Comparison of ENCODE assay signal across 18 cellular contexts in the genomic region with DNA sequence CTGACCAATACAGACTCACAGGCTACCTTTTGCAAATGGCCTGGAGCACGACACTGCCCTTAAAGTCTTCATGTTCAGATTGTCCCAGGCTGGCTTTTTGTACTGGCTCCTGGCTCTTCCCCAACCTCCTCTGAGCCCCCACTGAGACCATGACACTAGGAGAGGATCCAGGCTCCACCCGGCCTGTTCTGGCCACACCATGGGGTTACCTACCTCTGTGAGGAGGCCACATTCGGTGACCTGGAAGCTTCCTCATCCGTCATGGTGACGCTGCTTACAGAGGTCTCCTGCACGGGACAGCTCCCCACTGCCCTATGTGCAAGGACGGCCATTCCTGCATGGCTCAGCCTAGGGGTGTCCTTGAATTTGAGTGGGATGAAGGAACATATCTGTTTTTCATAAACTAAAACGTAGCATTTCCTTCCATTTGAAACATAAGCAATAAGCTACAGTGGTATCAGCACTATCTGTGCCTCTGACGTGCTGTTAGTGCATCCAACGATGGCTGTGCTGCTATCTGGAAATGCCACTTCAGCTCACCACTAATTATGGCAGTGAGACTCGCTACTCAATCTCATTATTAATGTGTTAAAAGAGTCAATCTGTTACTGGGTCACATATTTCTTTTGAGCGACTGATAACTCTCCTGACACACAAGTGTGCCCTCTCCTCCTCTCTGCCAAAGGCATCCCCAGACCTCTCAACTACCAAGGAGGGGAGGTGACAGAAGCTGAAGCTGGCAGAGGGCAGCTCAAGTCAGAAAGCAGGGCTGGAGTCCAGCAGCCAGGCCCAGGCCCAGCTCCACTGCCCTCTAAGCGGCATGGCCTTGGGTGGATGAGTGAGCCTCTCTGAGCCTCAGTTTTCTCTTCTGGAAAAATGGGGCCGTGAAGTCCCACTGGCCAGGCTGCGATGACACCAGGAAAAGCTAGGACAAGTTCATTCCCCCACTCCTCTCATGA. TPM values are rescaled to one million over a fixed set of nuclear protein-coding genes. Genes with fewer than 3 reads are reported as not detected.
DNase-seq lines count a peak whose midpoint lies in the region; ATAC-seq, FAIRE-seq and TF ChIP-seq lines count a peak whose summit lies in the region.
"Had no signal": no experiment of that assay in that cellular context is flagged by ENCODE, and none has a peak within 500 bp of the region (broad histone marks: within the 10 kb centered on the region; RNA-seq: fewer than 3 reads in every experiment).

No MANE protein-coding gene starts in this region.

- H3K27me3 ChIP-seq in CD8-positive, alpha-beta memory T cell (ENCODE audit: insufficient read depth, low read length, poor library complexity, severe bottlenecking): no peaks in the 10 kb centered on the region
- no peaks in the 10 kb centered on the region for H3K27me3 ChIP-seq in skeletal muscle tissue (ENCODE audit: control insufficient read depth in 3 of 3, insufficient read depth in 3 of 3, low read length in 3 of 3)
- no peaks in the 10 kb centered on the region for H3K27me3 ChIP-seq in left lung
- H3K27me3 ChIP-seq: neural progenitor cell had no signal

- ATAC-seq in T-cell (replicated peaks in 1 of 4) (no peak), left cardiac atrium (peak; percentile 47 to 70), left lung (no peak)
- ATAC-seq: activated CD8-positive, alpha-beta T cell treated with anti-CD3 and anti-CD28 coated beads, Interleukin-2, amount 10 ng/mL, durations not matched to agents 7 days and 5 days; left colon; stimulated activated naive B cell treated with anti-CD40 and anti-IgM and Interleukin-4, amounts not matched to agents 10 μg/mL and 1 μg/mL and 100 μg/mL, for 72 hours had no signal

- DNase-seq in CD8-positive, alpha-beta memory T cell: no peak
- DNase-seq in T-cell: no peak
- DNase-seq in left cardiac atrium: no peak
- no peak for DNase-seq in left lung
- no peak for DNase-seq in urothelium cell line (ENCODE audit: low spot score)
- no peak for DNase-seq in HT-29 (ENCODE audit: low spot score)
- DNase-seq: activated CD8-positive, alpha-beta T cell treated with anti-CD3 and anti-CD28 coated beads, Interleukin-2, amount 10 ng/mL, durations not matched to agents 7 days and 5 days; GF-D8; left colon; NCI-H146; SIG-M5; stimulated activated naive B cell treated with anti-CD40 and anti-IgM and Interleukin-4, amounts not matched to agents 10 μg/mL and 1 μg/mL and 100 μg/mL, for 72 hours; trophoblast cell had no signal

- CTCF ChIA-PET in CD8-positive, alpha-beta memory T cell (lab: Charles Lee): interaction anchor here (0.9 to 7.4 kb wide), 4 partner anchors 18 to 97 kb away, joined by 3 to 71 read pairs (median 4); a partner anchor contains a TSS
- CTCF ChIA-PET in T-cell (lab: Charles Lee): no interaction called here

- peak overlapping the region; percentile 65 to 100 (median 90) for H3K27ac Mint-ChIP-seq in CD8-positive, alpha-beta memory T cell
- peak overlapping the region; percentile 43 to 71 for H3K27ac Mint-ChIP-seq in T-cell
- H3K27ac Mint-ChIP-seq: activated CD8-positive, alpha-beta T cell treated with anti-CD3 and anti-CD28 coated beads, Interleukin-2, amount 10 ng/mL, durations not matched to agents 7 days and 5 days; activated naive CD8-positive, alpha-beta T cell; B cell had no signal

- no peak for TF ChIP-seq CTCF in left lung (IDR thresholded peaks at IDR 0.05)

- H3K4me1 Mint-ChIP-seq in CD8-positive, alpha-beta memory T cell: peaks cover 73 to 96% (median 86%) of the 10 kb centered on the region in 3 donors
- H3K4me1 Mint-ChIP-seq in T-cell: peaks cover 54 to 85% (median 80%) of the 10 kb centered on the region in 3 donors

- H3K4me1 ChIP-seq in CD8-positive, alpha-beta memory T cell (ENCODE audit: insufficient read depth, low read length): peaks cover 76% of the 10 kb centered on the region
- H3K4me1 ChIP-seq in skeletal muscle tissue (ENCODE audit: control insufficient read depth in 3 of 3, insufficient read depth in 3 of 3, low read length in 3 of 3) (peaks cover 85 to 91% (median 87%) of the 10 kb centered on the region in 3 donors), left lung (peaks cover 26 to 80% of the 10 kb centered on the region in 2 donors)

- peak overlapping the region in 5 of 7 donors; percentile 12 to 70 (median 53) for H3K4me3 Mint-ChIP-seq in CD8-positive, alpha-beta memory T cell
- no peak overlapping the region for H3K4me3 Mint-ChIP-seq in T-cell
- H3K4me3 Mint-ChIP-seq: activated CD8-positive, alpha-beta T cell treated with anti-CD3 and anti-CD28 coated beads, Interleukin-2, amount 10 ng/mL, durations not matched to agents 7 days and 5 days; activated naive CD8-positive, alpha-beta T cell; B cell; neural progenitor cell; stimulated activated naive B cell treated with anti-CD40 and anti-IgM and Interleukin-4, amounts not matched to agents 10 μg/mL and 1 μg/mL and 100 μg/mL, for 72 hours had no signal

- H3K27ac ChIP-seq in CD8-positive, alpha-beta memory T cell (ENCODE audit: low read depth, low read length): peak overlapping the region; percentile 2
- H3K27ac ChIP-seq in skeletal muscle tissue (ENCODE audit: low read depth, low read length) (peak overlapping the region; percentile 60), left lung (peak overlapping the region in 1 of 2 donors; percentile 88)
- H3K27ac ChIP-seq: neural progenitor cell had no signal

- H3K27me3 Mint-ChIP-seq in CD8-positive, alpha-beta memory T cell: no peaks in the 10 kb centered on the region
- H3K27me3 Mint-ChIP-seq in T-cell: no peaks in the 10 kb centered on the region
- H3K27me3 Mint-ChIP-seq: activated naive CD8-positive, alpha-beta T cell; B cell; stimulated activated naive B cell treated with anti-CD40 and anti-IgM and Interleukin-4, amounts not matched to agents 10 μg/mL and 1 μg/mL and 100 μg/mL, for 72 hours had no signal

- intact Hi-C loops in left cardiac atrium (cut with DNase I): no loop called here
- intact Hi-C loops in left lung (cut with DNase I): no loop called here

- no peak for FAIRE-seq in urothelium cell line (lab: Jason Lieb, UNC)
- FAIRE-seq: frontal cortex had no signal

- POLR2A ChIA-PET in CD8-positive, alpha-beta memory T cell (lab: Charles Lee): interaction anchor here (0.5 to 1.2 kb wide), 3 partner anchors 14 to 1012 kb away, joined by 3 to 5 read pairs (median 3); no protein-coding TSS in a partner anchor
- POLR2A ChIA-PET in T-cell (lab: Charles Lee): no interaction called here

- no peaks in the 10 kb centered on the region for H3K9me3 Mint-ChIP-seq in CD8-positive, alpha-beta memory T cell
- no peaks in the 10 kb centered on the region for H3K9me3 Mint-ChIP-seq in T-cell
- H3K9me3 Mint-ChIP-seq: neural progenitor cell; stimulated activated naive B cell treated with anti-CD40 and anti-IgM and Interleukin-4, amounts not matched to agents 10 μg/mL and 1 μg/mL and 100 μg/mL, for 72 hours had no signal

- no peak overlapping the region for H3K4me3 ChIP-seq in CD8-positive, alpha-beta memory T cell (ENCODE audit: low read length)
- H3K4me3 ChIP-seq in skeletal muscle tissue (ENCODE audit: low read length in 3 of 3): no peak overlapping the region
- no peak overlapping the region for H3K4me3 ChIP-seq in left lung
- H3K4me3 ChIP-seq: neural progenitor cell had no signal

- no peaks in the 10 kb centered on the region for H3K9me3 ChIP-seq in CD8-positive, alpha-beta memory T cell (ENCODE audit: low read length)
- H3K9me3 ChIP-seq in skeletal muscle tissue (ENCODE audit: control insufficient read depth in 3 of 3, low read length in 3 of 3) (no peaks in the 10 kb centered on the region), left lung (no peaks in the 10 kb centered on the region)

- peak overlapping the region; percentile 19 to 38 (median 19) for H3K9ac ChIP-seq in skeletal muscle tissue (ENCODE audit: low read depth in 1 of 3, low read length in 3 of 3)
- H3K9ac ChIP-seq: neural progenitor cell had no signal

- peaks cover 0 to 5% (median 0%) of the 10 kb centered on the region in 3 donors for H3K36me3 Mint-ChIP-seq in CD8-positive, alpha-beta memory T cell
- H3K36me3 Mint-ChIP-seq in T-cell: no peaks in the 10 kb centered on the region
- H3K36me3 Mint-ChIP-seq: activated naive CD8-positive, alpha-beta T cell; neural progenitor cell had no signal

- no peaks in the 10 kb centered on the region for H3K36me3 ChIP-seq in CD8-positive, alpha-beta memory T cell (ENCODE audit: insufficient read depth, low read length)
- H3K36me3 ChIP-seq in skeletal muscle tissue (ENCODE audit: control insufficient read depth in 3 of 3, insufficient read depth in 3 of 3, low read length in 3 of 3): no peaks in the 10 kb centered on the region
- no peaks in the 10 kb centered on the region for H3K36me3 ChIP-seq in left lung
- H3K36me3 ChIP-seq: neural progenitor cell had no signal

RNA-seq across cellular contexts. Expression of a gene that starts 29.6 kb away (rescaled TPM):
- total RNA-seq in CD8-positive, alpha-beta memory T cell: 10 to 100 TPM; 24.4 to 25.5 TPM
- 22.1 TPM for polyA plus RNA-seq in CD8-positive, alpha-beta memory T cell
- total RNA-seq in T-cell (10 to 100 TPM; 27.2 to 46.4 (median 33.4) TPM), left cardiac atrium (10 to 100 TPM; 10.8 to 18.7 TPM), skeletal muscle tissue (24.5 TPM), left lung (10 to 100 TPM; 13.3 to 22.9 TPM)
- 16.0 and 20.7 TPM in 2 replicates for total RNA-seq in HT-29 (2014; rRNA removed; shearing (Covaris generic))

RNA-seq across cellular contexts. Expression of a gene that starts 51.1 kb away (rescaled TPM):
- total RNA-seq in CD8-positive, alpha-beta memory T cell: 100 to 1,000 TPM; 161 to 170 TPM
- polyA plus RNA-seq in CD8-positive, alpha-beta memory T cell: 138 TPM
- total RNA-seq in T-cell (100 to 1,000 TPM; 158 to 282 (median 244) TPM), left cardiac atrium (100 to 1,000 TPM; 169 to 174 TPM), skeletal muscle tissue (116 TPM), left lung (100 to 1,000 TPM; 176 to 195 TPM)
- 257 and 277 TPM in 2 replicates for total RNA-seq in HT-29 (2014; rRNA removed; shearing (Covaris generic))

RNA-seq across cellular contexts. Expression of a gene that starts 54.3 kb away (rescaled TPM):
- 10 to 100 TPM; 18.2 to 20.3 TPM for total RNA-seq in CD8-positive, alpha-beta memory T cell
- polyA plus RNA-seq in CD8-positive, alpha-beta memory T cell: 33.2 TPM
- 10 to 100 TPM; 38.3 to 59.8 (median 55.0) TPM for total RNA-seq in T-cell
- 10 to 100 TPM; 29.2 to 44.6 TPM for total RNA-seq in left cardiac atrium
- total RNA-seq in skeletal muscle tissue: 86.6 TPM
- 10 to 100 TPM; 22.8 to 43.9 TPM for total RNA-seq in left lung
- total RNA-seq in HT-29 (2014; rRNA removed; shearing (Covaris generic)): 5.3 and 14.9 TPM in 2 replicates

Comparison
In these comparisons a context has a peak if more than half of its experiments do, and no peak if none do; other contexts are left out.
1. H3K4me3 Mint-ChIP-seq: peak in CD8-positive, alpha-beta memory T cell (5 of 7); none in T-cell (0 of 3).
2. ATAC-seq: peak in left cardiac atrium (2 of 2); none in T-cell (0 of 4) and left lung (single experiment).